Comparison of ENCODE assay signal across 5 cellular contexts in the genomic region with DNA sequence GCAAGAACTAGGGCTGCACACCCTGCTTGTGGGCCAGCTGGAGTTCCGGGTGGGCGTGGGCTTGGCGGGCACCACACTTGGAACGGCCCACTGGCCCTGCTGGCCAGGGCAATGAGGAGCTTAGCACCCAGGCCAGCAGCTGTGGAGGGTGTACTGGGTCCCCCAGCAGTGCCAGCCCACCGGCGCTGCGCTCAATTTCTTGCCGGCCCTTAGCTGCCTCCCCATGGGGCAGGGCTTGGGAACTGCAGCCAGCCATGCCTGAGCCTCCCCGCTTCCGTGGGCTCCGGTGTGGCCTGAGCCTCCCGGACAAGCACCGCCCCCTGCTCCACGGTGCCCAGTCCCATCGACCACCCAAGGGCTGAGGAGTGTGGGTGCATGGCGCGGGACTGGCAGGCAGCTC. TPM values are rescaled to one million over a fixed set of nuclear protein-coding genes. Genes with fewer than 3 reads are reported as not detected.
DNase-seq lines count a peak whose midpoint lies in the region; TF ChIP-seq lines count a peak whose summit lies in the region.
"Not testable (repeated sequence)": the region's sequence is repeated elsewhere in the genome, so short reads cannot be mapped to it uniquely, and the experiment has no call there.

No MANE protein-coding gene starts in this region.

- not testable (repeated sequence) for H3K79me2 ChIP-seq in PC-9 (ENCODE audit: low read depth); smooth muscle cell (ENCODE audit: low read depth)

- H3K18ac ChIP-seq in neuronal stem cell (ENCODE audit: low read length): peak overlapping the region; percentile 83

- H3K4me1 Mint-ChIP-seq in Caco-2 (ENCODE audit: low read depth, unreplicated experiment); chondrocyte (ENCODE audit: low read depth): not testable (repeated sequence)

- DNase-seq in Caco-2; PC-9; neuronal stem cell (ENCODE audit: low spot score); smooth muscle cell (lab: John Stamatoyannopoulos, UW; ENCODE audit: unreplicated experiment): not testable (repeated sequence)
- DNase-seq in chondrocyte (ENCODE audit: low spot score): peak; percentile 83

- not testable (repeated sequence) for H2BK120ac ChIP-seq in neuronal stem cell (ENCODE audit: low read depth, low read length)

- not testable (repeated sequence) for H3K36me3 Mint-ChIP-seq in Caco-2 (ENCODE audit: insufficient read depth, unreplicated experiment); chondrocyte (ENCODE audit: low read depth)

- H3K4ac ChIP-seq in neuronal stem cell (ENCODE audit: low read length): not testable (repeated sequence)

- H4K20me1 ChIP-seq in PC-9 (ENCODE audit: insufficient read depth): not testable (repeated sequence)
- peaks cover 87% of the 10 kb centered on the region for H4K20me1 ChIP-seq in smooth muscle cell (ENCODE audit: low read depth)

- H3K4me1 ChIP-seq in Caco-2 (peaks cover 27% of the 10 kb centered on the region), PC-9 (replicated peaks; ENCODE audit: insufficient read depth) (peaks cover 25% of the 10 kb centered on the region)
- not testable (repeated sequence) for H3K4me1 ChIP-seq in neuronal stem cell (ENCODE audit: control insufficient read depth in 2 of 2, insufficient read depth in 1 of 2, low read depth in 1 of 2, low read length in 2 of 2); smooth muscle cell (ENCODE audit: low read depth)

- H2AFZ ChIP-seq in PC-9; neuronal stem cell (ENCODE audit: low read length); smooth muscle cell (ENCODE audit: low read depth): not testable (repeated sequence)

- H3K27ac Mint-ChIP-seq in Caco-2 (ENCODE audit: unreplicated experiment): peak overlapping the region; percentile 48
- not testable (repeated sequence) for H3K27ac Mint-ChIP-seq in chondrocyte (ENCODE audit: unreplicated experiment)

- H4K8ac ChIP-seq in neuronal stem cell (ENCODE audit: low read depth, low read length): not testable (repeated sequence)

- not testable (repeated sequence) for H3K4me3 ChIP-seq in Caco-2 (ENCODE audit: low read depth, low read length); PC-9; neuronal stem cell (ENCODE audit: low read length in 2 of 2); smooth muscle cell

- not testable (repeated sequence) for H3K27me3 ChIP-seq in Caco-2 (replicated peaks; ENCODE audit: control insufficient read depth, insufficient read depth, low read length); PC-9 (ENCODE audit: insufficient read depth, low read depth); neuronal stem cell (ENCODE audit: control insufficient read depth in 3 of 3, insufficient read depth in 3 of 3, low read depth in 1 of 3, low read length in 3 of 3); smooth muscle cell (ENCODE audit: low read depth)

- not testable (repeated sequence) for H3K9me3 ChIP-seq in Caco-2; PC-9 (ENCODE audit: insufficient read depth, low read depth); neuronal stem cell (replicated peaks in 1 of 2; ENCODE audit: control insufficient read depth in 2 of 2, insufficient read depth in 1 of 2, low read depth in 1 of 2, low read length in 2 of 2); smooth muscle cell (replicated peaks; ENCODE audit: low read depth)

- H3K14ac ChIP-seq in neuronal stem cell (ENCODE audit: low read length): not testable (repeated sequence)

- not testable (repeated sequence) for H3K79me1 ChIP-seq in neuronal stem cell (ENCODE audit: low read depth, low read length)

- CTCF ChIA-PET in Caco-2 (lab: Charles Lee): not testable (repeated sequence)
- CTCF ChIA-PET in PC-9 (lab: Charles Lee): interaction anchor here (0.6 kb wide), 1 partner anchor 16 kb away, joined by 3 read pairs; no protein-coding TSS in a partner anchor

- H3F3A ChIP-seq in PC-9 (ENCODE audit: insufficient read depth, low read depth); smooth muscle cell (ENCODE audit: low read depth): not testable (repeated sequence)

- BruUV-seq in Caco-2 (replicated peaks; lab: Mats Ljungman, UMichigan); PC-9 (replicated peaks; lab: Mats Ljungman, UMichigan): not testable (repeated sequence)

- not testable (repeated sequence) for H3K36me3 ChIP-seq in Caco-2 (ENCODE audit: control insufficient read depth, insufficient read depth, low read length); PC-9 (ENCODE audit: low read depth); neuronal stem cell (replicated peaks in 1 of 2; ENCODE audit: control insufficient read depth in 2 of 2, insufficient read depth in 2 of 2, low read length in 2 of 2); smooth muscle cell (ENCODE audit: low read depth)

- not testable (repeated sequence) for H3K9me3 Mint-ChIP-seq in Caco-2 (ENCODE audit: unreplicated experiment); chondrocyte (ENCODE audit: low read depth)

- H2BK5ac ChIP-seq in neuronal stem cell (ENCODE audit: low read length): not testable (repeated sequence)

- POLR2A ChIA-PET in Caco-2 (lab: Charles Lee): interaction anchor here (0.6 to 1.5 kb wide), 2 partner anchors 10 to 26 kb away, joined by 7 to 9 read pairs; a partner anchor contains a TSS
- POLR2A ChIA-PET in PC-9 (lab: Charles Lee; ENCODE audit: unreplicated experiment): interaction anchor here (0.6 kb wide), 2 partner anchors 9 to 25 kb away, joined by 3 to 6 read pairs; no protein-coding TSS in a partner anchor

- H2AK5ac ChIP-seq in neuronal stem cell (ENCODE audit: low read depth, low read length): not testable (repeated sequence)

- H2BK15ac ChIP-seq in neuronal stem cell (ENCODE audit: low read length): not testable (repeated sequence)

- not testable (repeated sequence) for H3K4me2 ChIP-seq in PC-9; neuronal stem cell (ENCODE audit: insufficient read depth, low read length, poor library complexity, severe bottlenecking); smooth muscle cell

- H3K4me3 Mint-ChIP-seq in Caco-2 (ENCODE audit: unreplicated experiment); chondrocyte (ENCODE audit: unreplicated experiment): not testable (repeated sequence)

- not testable (repeated sequence) for H2BK12ac ChIP-seq in neuronal stem cell (ENCODE audit: low read length)

- intact Hi-C loops in Caco-2 (cut with micrococcal nuclease; ENCODE audit: unreplicated experiment) (loop anchor here (1.0 to 10.0 kb wide), 6 partner anchors 8 to 293 kb away; a partner anchor contains a TSS), PC-9 (cut with micrococcal nuclease; ENCODE audit: unreplicated experiment) (loop anchor here (1.0 kb wide), 3 partner anchors 21 to 123 kb away; a partner anchor contains a TSS)

- H3K27ac ChIP-seq in PC-9 (peak overlapping the region; percentile 67), smooth muscle cell (ENCODE audit: low read depth) (peak overlapping the region; percentile 23)
- not testable (repeated sequence) for H3K27ac ChIP-seq in neuronal stem cell (replicated peaks; ENCODE audit: low read length)

- not testable (repeated sequence) for H3K9ac ChIP-seq in neuronal stem cell (ENCODE audit: low read depth, low read length, poor library complexity); smooth muscle cell (ENCODE audit: low read depth)

- WGBS in neuronal stem cell (ENCODE audit: extremely low coverage in 2 of 2, insufficient read length in 2 of 2, insufficient replicate concordance in 1 of 2), 2 donors: no CpG with 5 or more reads among the region's 17 CpGs
- WGBS in smooth muscle cell (ENCODE audit: low lambda C conversion rate): 95% methylated on average over 17 of the region's 17 CpGs

- H3K27me3 Mint-ChIP-seq in Caco-2 (ENCODE audit: insufficient read depth, unreplicated experiment); chondrocyte (ENCODE audit: low read depth): not testable (repeated sequence)

- H3K23ac ChIP-seq in neuronal stem cell (ENCODE audit: low read depth, low read length, poor library complexity): not testable (repeated sequence)

- H4K91ac ChIP-seq in neuronal stem cell (ENCODE audit: low read depth, low read length, poor library complexity): not testable (repeated sequence)

- TF ChIP-seq CTCF in Caco-2 (IDR thresholded peaks at IDR 0.05; ENCODE audit: insufficient read depth in 1 of 2, low read depth in 1 of 2, low read length in 1 of 2, severe bottlenecking in 1 of 2, unreplicated experiment in 1 of 2); PC-9 (conservative IDR thresholded peaks at IDR 0.05); chondrocyte (IDR thresholded peaks at IDR 0.05); smooth muscle cell (IDR thresholded peaks at IDR 0.05; ENCODE audit: borderline replicate concordance, insufficient read depth, poor library complexity, severe bottlenecking): not testable (repeated sequence)

- H3K9me2 ChIP-seq in PC-9 (ENCODE audit: insufficient read depth): not testable (repeated sequence)

RNA-seq across cellular contexts. Expression of a gene that starts 25.6 kb away (rescaled TPM):
- 40.2 and 40.5 TPM in 2 replicates for total RNA-seq in Caco-2 (2022)
- total RNA-seq in PC-9 (2021): 117 and 134 TPM in 2 replicates
- 36.7 to 52.9 TPM (median 38.6 TPM) in 3 replicates for total RNA-seq in chondrocyte
- 39.6 TPM for polyA plus RNA-seq in neuronal stem cell (2013, experiment 1 of 2)
- polyA plus RNA-seq in neuronal stem cell (2013, experiment 2 of 2): 40.5 TPM
- 101 and 126 TPM in 2 replicates for total RNA-seq in smooth muscle cell
- 81.2 and 83.9 TPM in 2 replicates for polyA plus RNA-seq in smooth muscle cell
